Comparison of ENCODE assay signal across 8 cellular contexts in genomic region chr3:181176610-181177009, GRCh38.
DNase-seq lines count a peak whose midpoint lies in the region; ATAC-seq, FAIRE-seq and TF ChIP-seq lines count a peak whose summit lies in the region.

No MANE protein-coding gene starts in this region.

- H2AFZ ChIP-seq in IMR-90 (replicated peaks; ENCODE audit: low read length, poor library complexity) (no peak overlapping the region), OCI-LY3 (ENCODE audit: low read depth, low read length) (no peak overlapping the region), keratinocyte (ENCODE audit: control insufficient read depth, low read length) (no peak overlapping the region)

- ATAC-seq in IMR-90 (ENCODE audit: low read depth) (no peak), body of pancreas (peak; percentile 65)

- in situ Hi-C loops in IMR-90 (cut with MboI; ENCODE audit: low sequenced_read_pairs) = no loop called here

- no peak overlapping the region for H3K14ac ChIP-seq in IMR-90 (replicated peaks; ENCODE audit: low read depth, low read length)

- DNase-seq in NCI-H2171 treated with DMSO at 0.1 percent for 48 hours (lab: John Stamatoyannopoulos, UW) (peak; percentile 37), NCI-H2171 (lab: John Stamatoyannopoulos, UW) (no peak), IMR-90 (peak; percentile 0), body of pancreas (peak; percentile 69 to 81 (median 74)), keratinocyte (ENCODE audit: low read depth, low spot score) (no peak), mesenteric fat pad (ENCODE audit: low spot score) (no peak)
- peak; percentile 21 for DNase-seq in stimulated activated CD4-positive, alpha-beta T cell treated with anti-CD3 and anti-CD28 coated beads, Interleukin-4, amount 100 ng/mL, for 1 hour

- no peak overlapping the region for H3K23ac ChIP-seq in IMR-90 (ENCODE audit: low read depth, low read length)

- H4K20me1 ChIP-seq in IMR-90 (ENCODE audit: insufficient read depth, low read length) (no peaks in the 10 kb centered on the region), OCI-LY3 (ENCODE audit: insufficient read depth, low read length) (no peaks in the 10 kb centered on the region), keratinocyte (ENCODE audit: control insufficient read depth, extremely low read depth, insufficient read depth, low read length) (no peaks in the 10 kb centered on the region)

- no peak overlapping the region for H2BK120ac ChIP-seq in IMR-90 (ENCODE audit: low read depth, low read length)

- FAIRE-seq in keratinocyte (lab: Jason Lieb, UNC) = no peak

- intact Hi-C loops in IMR-90 (cut with micrococcal nuclease) = loop anchor here (5.0 kb wide), 1 partner anchor 369 kb away; no protein-coding TSS in a partner anchor
- intact Hi-C loops in body of pancreas (cut with DNase I) = no loop called here

- TF ChIP-seq CTCF in IMR-90 (conservative IDR thresholded peaks at IDR 0.05; ENCODE audit: low read depth, low read length) (0 out of 2 replicates have a peak, but pooled peaks have one; percentile 19), OCI-LY3 (IDR thresholded peaks at IDR 0.05; ENCODE audit: low read depth, low read length) (peak; percentile 67), body of pancreas (IDR thresholded peaks at IDR 0.05) (peak; percentile 26 to 79 (median 68)), keratinocyte (optimal IDR thresholded peaks at IDR 0.05 in 1 of 3, IDR thresholded peaks at IDR 0.05 in 1 of 3, conservative IDR thresholded peaks at IDR 0.05 in 1 of 3; ENCODE audit: extremely low read depth in 1 of 3, insufficient read depth in 2 of 3, low read length in 3 of 3) (peak; percentile 38 to 65 (median 56))

- H3K4me1 ChIP-seq in IMR-90 (ENCODE audit: control insufficient read depth, insufficient read depth, low read length) (no peaks in the 10 kb centered on the region), OCI-LY3 (ENCODE audit: low read length) (no peaks in the 10 kb centered on the region), body of pancreas (peaks cover 7% of the 10 kb centered on the region), keratinocyte (ENCODE audit: control insufficient read depth, extremely low read depth, insufficient read depth, low read length) (no peaks in the 10 kb centered on the region)

- H3K79me1 ChIP-seq in IMR-90 (ENCODE audit: low read depth in 1 of 2, low read length in 2 of 2) = no peaks in the 10 kb centered on the region

- H3K27ac ChIP-seq in IMR-90 (ENCODE audit: insufficient read depth, low read length) = no peak overlapping the region
- H3K27ac ChIP-seq in OCI-LY3 (ENCODE audit: low read length) = no peak overlapping the region
- no peak overlapping the region for H3K27ac ChIP-seq in body of pancreas
- H3K27ac ChIP-seq in keratinocyte (ENCODE audit: control insufficient read depth, insufficient read depth, low read length) = no peak overlapping the region

- no peak overlapping the region for H3K4me2 ChIP-seq in IMR-90 (ENCODE audit: low read depth, low read length)
- peak overlapping the region; percentile 43 for H3K4me2 ChIP-seq in OCI-LY3 (ENCODE audit: low read length)
- no peak overlapping the region for H3K4me2 ChIP-seq in keratinocyte (ENCODE audit: control insufficient read depth, extremely low read depth, insufficient read depth, low read depth, low read length)

- no CpG with 5 or more reads among the region's 6 CpGs for WGBS in IMR-90 (ENCODE audit: extremely low coverage in 2 of 2, insufficient read length in 1 of 2), 2 experiments
- 9% methylated on average over 6 of the region's 6 CpGs for WGBS in body of pancreas, 2 donors

- CTCF ChIA-PET in IMR-90 (lab: Yijun Ruan, JAX) = no interaction called here

- POLR2A ChIA-PET in IMR-90 (lab: Charles Lee; ENCODE audit: unreplicated experiment) = no interaction called here

- H2BK15ac ChIP-seq in IMR-90 (ENCODE audit: low read depth, low read length) = no peak overlapping the region

- no peak overlapping the region for H2BK20ac ChIP-seq in IMR-90 (ENCODE audit: low read depth, low read length)

- no peaks in the 10 kb centered on the region for H3K36me3 ChIP-seq in IMR-90 (ENCODE audit: control insufficient read depth, insufficient read depth, low read length)
- H3K36me3 ChIP-seq in OCI-LY3 (replicated peaks; ENCODE audit: low read depth, low read length) = no peaks in the 10 kb centered on the region
- no peaks in the 10 kb centered on the region for H3K36me3 ChIP-seq in body of pancreas (replicated peaks in 1 of 2; ENCODE audit: insufficient read depth in 1 of 2, low read depth in 2 of 2)
- H3K36me3 ChIP-seq in keratinocyte (ENCODE audit: control insufficient read depth in 2 of 2, extremely low read depth in 1 of 2, insufficient read depth in 2 of 2, low read length in 2 of 2) = no peaks in the 10 kb centered on the region

- TF ChIP-seq RAD21 in IMR-90 (IDR thresholded peaks at IDR 0.05; ENCODE audit: low read length) = no peak; the same call in 1 of the 2 replicates

- H3K9ac ChIP-seq in IMR-90 (ENCODE audit: low read depth, low read length) (no peak overlapping the region), OCI-LY3 (ENCODE audit: low read length) (no peak overlapping the region), keratinocyte (ENCODE audit: control insufficient read depth, extremely low read depth, insufficient read depth, low read length) (no peak overlapping the region)

- H3K9me3 ChIP-seq in IMR-90 (ENCODE audit: control insufficient read depth, insufficient read depth, low read length) (peaks cover 4% of the 10 kb centered on the region; the same call in 1 of the 2 replicates), OCI-LY3 (ENCODE audit: insufficient read depth, low read length) (no peaks in the 10 kb centered on the region), body of pancreas (no peaks in the 10 kb centered on the region), keratinocyte (ENCODE audit: control insufficient read depth, low read depth, low read length) (no peaks in the 10 kb centered on the region)

- no peaks in the 10 kb centered on the region for H3K9me1 ChIP-seq in IMR-90 (ENCODE audit: insufficient read depth, low read length)
- no peaks in the 10 kb centered on the region for H3K9me1 ChIP-seq in keratinocyte (ENCODE audit: control insufficient read depth, extremely low read depth, insufficient read depth, low read length)

- no peak overlapping the region for H4K91ac ChIP-seq in IMR-90 (ENCODE audit: insufficient read depth, low read depth, low read length)

- H2BK5ac ChIP-seq in IMR-90 (ENCODE audit: low read depth, low read length, poor library complexity, severe bottlenecking) = no peak overlapping the region

- no peak overlapping the region for H3K4ac ChIP-seq in IMR-90 (ENCODE audit: low read depth, low read length)

- dilution Hi-C loops in IMR-90 (cut with HindIII; ENCODE audit: low sequenced_read_pairs, unreplicated experiment) (no loop called here), keratinocyte (cut with MboI; ENCODE audit: extremely low pct_ligation_motif_present, low sequenced_read_pairs) (no loop called here)

- H3K18ac ChIP-seq in IMR-90 (ENCODE audit: low read depth, low read length) = no peak overlapping the region

- H3K56ac ChIP-seq in IMR-90 (ENCODE audit: extremely low read depth, insufficient read depth, low read length) = no peak overlapping the region

- H3K4me3 ChIP-seq in IMR-90 (ENCODE audit: insufficient read depth, low read depth, low read length) (no peak overlapping the region), OCI-LY3 (ENCODE audit: low read length) (peak overlapping the region; percentile 33; the same call in 1 of the 2 replicates), body of pancreas (no peak overlapping the region), keratinocyte (ENCODE audit: control insufficient read depth in 2 of 3, extremely low read depth in 1 of 3, insufficient read depth in 2 of 3, low read depth in 1 of 3, low read length in 3 of 3) (no peak overlapping the region)

- no peaks in the 10 kb centered on the region for H3K27me3 ChIP-seq in IMR-90 (ENCODE audit: control insufficient read depth, insufficient read depth, low read length)
- H3K27me3 ChIP-seq in OCI-LY3 (ENCODE audit: low read depth, low read length) = no peaks in the 10 kb centered on the region
- no peaks in the 10 kb centered on the region for H3K27me3 ChIP-seq in body of pancreas
- H3K27me3 ChIP-seq in keratinocyte (ENCODE audit: control insufficient read depth, extremely low read depth, insufficient read depth, low read length) = no peaks in the 10 kb centered on the region

- no peak overlapping the region for H4K8ac ChIP-seq in IMR-90 (ENCODE audit: low read depth in 2 of 2, low read length in 2 of 2)

- TF ChIP-seq POLR2A in IMR-90 (IDR thresholded peaks at IDR 0.05; ENCODE audit: low read depth, low read length) (no peak), body of pancreas (IDR thresholded peaks at IDR 0.05) (no peak)

- H2AK9ac ChIP-seq in IMR-90 (replicated peaks; ENCODE audit: low read depth, low read length, poor library complexity) = no peak overlapping the region

- H4K5ac ChIP-seq in IMR-90 (ENCODE audit: low read depth, low read length) = no peak overlapping the region

- H2AK5ac ChIP-seq in IMR-90 (ENCODE audit: low read depth, low read length) = no peak overlapping the region

- H3K79me2 ChIP-seq in OCI-LY3 (ENCODE audit: low read length) (no peaks in the 10 kb centered on the region), keratinocyte (ENCODE audit: control insufficient read depth, insufficient read depth, low read length) (no peaks in the 10 kb centered on the region)

- BruUV-seq in IMR-90 (replicated peaks; lab: Mats Ljungman, UMichigan) = no TSS peak

TF ChIP-seq in IMR-90, 13 proteins besides CTCF, POLR2A, EP300 and RAD21 (continues in another document):
- TF ChIP-seq NFE2L2 (IDR thresholded peaks at IDR 0.05; ENCODE audit: low read depth, low read length) (no peak), USF2 (IDR thresholded peaks at IDR 0.05; ENCODE audit: low read depth, low read length) (no peak), RFX5 (IDR thresholded peaks at IDR 0.05; ENCODE audit: low read depth, low read length) (no peak), SMC3 (IDR thresholded peaks at IDR 0.05; ENCODE audit: low read depth, low read length) (no peak), ELK1 (IDR thresholded peaks at IDR 0.05; ENCODE audit: borderline replicate concordance, low read depth, low read length) (no peak)

Comparison
In these comparisons a context has a peak if more than half of its experiments do, and no peak if none do; other contexts are left out.
1. DNase-seq: peak in NCI-H2171 treated with DMSO at 0.1 percent for 48 hours (single experiment), IMR-90 (single experiment), body of pancreas (4 of 4) and stimulated activated CD4-positive, alpha-beta T cell treated with anti-CD3 and anti-CD28 coated beads, Interleukin-4, amount 100 ng/mL, for 1 hour (single experiment); none in NCI-H2171 (single experiment), keratinocyte (single experiment) and mesenteric fat pad (single experiment).
2. Peak in every context shown above with its lines, with median percentiles within 50 percentile points of each other: CTCF ChIP-seq.